ENCODE assay signal across 1 cellular context in the genomic region with DNA sequence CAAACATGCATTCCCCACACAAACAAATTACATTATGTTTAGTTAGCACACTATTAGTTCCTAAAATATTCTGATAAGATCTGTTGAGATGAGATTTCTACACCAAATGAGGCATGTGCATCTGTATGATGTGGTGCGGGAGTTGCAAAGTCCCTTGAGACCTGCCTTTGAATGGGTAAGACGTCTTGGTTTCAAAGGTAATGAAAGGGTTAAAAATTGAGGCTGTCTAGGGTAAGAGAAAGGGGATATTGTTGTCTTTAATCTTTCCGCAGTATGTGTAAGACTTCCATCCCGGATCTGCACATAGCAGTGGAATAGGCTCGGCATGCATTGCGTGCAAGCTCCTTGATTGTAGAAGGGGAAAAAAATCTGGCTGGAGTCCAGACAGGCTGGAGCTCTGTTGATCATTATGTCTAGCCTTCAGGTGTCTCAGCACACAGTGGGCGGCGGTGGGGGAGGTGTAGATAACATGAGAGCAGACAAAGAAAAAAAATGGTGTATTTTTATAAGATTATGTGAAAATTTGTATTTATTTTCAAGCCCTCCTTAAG.
TF ChIP-seq lines count a peak whose summit lies in the region.

No MANE protein-coding gene starts in this region.

TF ChIP-seq in HEK293, 187 proteins besides CTCF, POLR2A, EP300 and RAD21 (continued from another document and continues in another):
- TF ChIP-seq, protein P1, sequence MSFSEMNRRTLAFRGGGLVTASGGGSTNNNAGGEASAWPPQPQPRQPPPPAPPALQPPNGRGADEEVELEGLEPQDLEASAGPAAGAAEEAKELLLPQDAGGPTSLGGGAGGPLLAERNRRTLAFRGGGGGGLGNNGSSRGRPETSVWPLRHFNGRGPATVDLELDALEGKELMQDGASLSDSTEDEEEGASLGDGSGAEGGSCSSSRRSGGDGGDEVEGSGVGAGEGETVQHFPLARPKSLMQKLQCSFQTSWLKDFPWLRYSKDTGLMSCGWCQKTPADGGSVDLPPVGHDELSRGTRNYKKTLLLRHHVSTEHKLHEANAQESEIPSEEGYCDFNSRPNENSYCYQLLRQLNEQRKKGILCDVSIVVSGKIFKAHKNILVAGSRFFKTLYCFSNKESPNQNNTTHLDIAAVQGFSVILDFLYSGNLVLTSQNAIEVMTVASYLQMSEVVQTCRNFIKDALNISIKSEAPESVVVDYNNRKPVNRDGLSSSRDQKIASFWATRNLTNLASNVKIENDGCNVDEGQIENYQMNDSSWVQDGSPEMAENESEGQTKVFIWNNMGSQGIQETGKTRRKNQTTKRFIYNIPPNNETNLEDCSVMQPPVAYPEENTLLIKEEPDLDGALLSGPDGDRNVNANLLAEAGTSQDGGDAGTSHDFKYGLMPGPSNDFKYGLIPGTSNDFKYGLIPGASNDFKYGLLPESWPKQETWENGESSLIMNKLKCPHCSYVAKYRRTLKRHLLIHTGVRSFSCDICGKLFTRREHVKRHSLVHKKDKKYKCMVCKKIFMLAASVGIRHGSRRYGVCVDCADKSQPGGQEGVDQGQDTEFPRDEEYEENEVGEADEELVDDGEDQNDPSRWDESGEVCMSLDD (tag by site-specific recombination; IDR thresholded peaks at IDR 0.05): no peak
- peak; percentile 38 for TF ChIP-seq ZNF394 (tag by site-specific recombination; IDR thresholded peaks at IDR 0.05; ENCODE audit: borderline replicate concordance)
- TF ChIP-seq, protein P2, sequence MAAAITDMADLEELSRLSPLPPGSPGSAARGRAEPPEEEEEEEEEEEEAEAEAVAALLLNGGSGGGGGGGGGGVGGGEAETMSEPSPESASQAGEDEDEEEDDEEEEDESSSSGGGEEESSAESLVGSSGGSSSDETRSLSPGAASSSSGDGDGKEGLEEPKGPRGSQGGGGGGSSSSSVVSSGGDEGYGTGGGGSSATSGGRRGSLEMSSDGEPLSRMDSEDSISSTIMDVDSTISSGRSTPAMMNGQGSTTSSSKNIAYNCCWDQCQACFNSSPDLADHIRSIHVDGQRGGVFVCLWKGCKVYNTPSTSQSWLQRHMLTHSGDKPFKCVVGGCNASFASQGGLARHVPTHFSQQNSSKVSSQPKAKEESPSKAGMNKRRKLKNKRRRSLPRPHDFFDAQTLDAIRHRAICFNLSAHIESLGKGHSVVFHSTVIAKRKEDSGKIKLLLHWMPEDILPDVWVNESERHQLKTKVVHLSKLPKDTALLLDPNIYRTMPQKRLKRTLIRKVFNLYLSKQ (tag by site-specific recombination; IDR thresholded peaks at IDR 0.05; ENCODE audit: borderline replicate concordance): no peak
- TF ChIP-seq EGR2 (tag by site-specific recombination; IDR thresholded peaks at IDR 0.05; ENCODE audit: low read depth): peak; percentile 74
- TF ChIP-seq ZNF664 (tag by site-specific recombination; IDR thresholded peaks at IDR 0.05): peak; percentile 82
- TF ChIP-seq ZNF19 (tag by site-specific recombination; IDR thresholded peaks at IDR 0.05; ENCODE audit: low read depth): no peak
- TF ChIP-seq, protein P3, sequence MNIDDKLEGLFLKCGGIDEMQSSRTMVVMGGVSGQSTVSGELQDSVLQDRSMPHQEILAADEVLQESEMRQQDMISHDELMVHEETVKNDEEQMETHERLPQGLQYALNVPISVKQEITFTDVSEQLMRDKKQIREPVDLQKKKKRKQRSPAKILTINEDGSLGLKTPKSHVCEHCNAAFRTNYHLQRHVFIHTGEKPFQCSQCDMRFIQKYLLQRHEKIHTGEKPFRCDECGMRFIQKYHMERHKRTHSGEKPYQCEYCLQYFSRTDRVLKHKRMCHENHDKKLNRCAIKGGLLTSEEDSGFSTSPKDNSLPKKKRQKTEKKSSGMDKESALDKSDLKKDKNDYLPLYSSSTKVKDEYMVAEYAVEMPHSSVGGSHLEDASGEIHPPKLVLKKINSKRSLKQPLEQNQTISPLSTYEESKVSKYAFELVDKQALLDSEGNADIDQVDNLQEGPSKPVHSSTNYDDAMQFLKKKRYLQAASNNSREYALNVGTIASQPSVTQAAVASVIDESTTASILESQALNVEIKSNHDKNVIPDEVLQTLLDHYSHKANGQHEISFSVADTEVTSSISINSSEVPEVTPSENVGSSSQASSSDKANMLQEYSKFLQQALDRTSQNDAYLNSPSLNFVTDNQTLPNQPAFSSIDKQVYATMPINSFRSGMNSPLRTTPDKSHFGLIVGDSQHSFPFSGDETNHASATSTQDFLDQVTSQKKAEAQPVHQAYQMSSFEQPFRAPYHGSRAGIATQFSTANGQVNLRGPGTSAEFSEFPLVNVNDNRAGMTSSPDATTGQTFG (tag by site-specific recombination; IDR thresholded peaks at IDR 0.05; ENCODE audit: borderline replicate concordance): no peak
- TF ChIP-seq ZNF239 (tag by site-specific recombination; IDR thresholded peaks at IDR 0.05): no peak
- TF ChIP-seq ZNF768 (tag by site-specific recombination; IDR thresholded peaks at IDR 0.05): no peak
- TF ChIP-seq ZNF248 (tag by site-specific recombination; IDR thresholded peaks at IDR 0.05): no peak
- no peak for TF ChIP-seq ZNF223 (tag by site-specific recombination; IDR thresholded peaks at IDR 0.05)
- peak; percentile 34 for TF ChIP-seq ZNF629 (tag by site-specific recombination; IDR thresholded peaks at IDR 0.05)
- TF ChIP-seq ZNF24 (tag by site-specific recombination; IDR thresholded peaks at IDR 0.05): no peak; the same call in 1 of the 2 replicates
- peak; percentile 100 for TF ChIP-seq IKZF3 (tag by site-specific recombination; IDR thresholded peaks at IDR 0.05)
- TF ChIP-seq ZSCAN30 (tag by site-specific recombination; IDR thresholded peaks at IDR 0.05): peak; percentile 90
- TF ChIP-seq ZBTB17 (tag by site-specific recombination; IDR thresholded peaks at IDR 0.05): peak; percentile 97
- TF ChIP-seq ZNF138 (tag by site-specific recombination; IDR thresholded peaks at IDR 0.05; ENCODE audit: borderline replicate concordance): no peak
- no peak for TF ChIP-seq ZNF114 (tag by site-specific recombination; IDR thresholded peaks at IDR 0.05)
- no peak for TF ChIP-seq ZNF514 (tag by site-specific recombination; IDR thresholded peaks at IDR 0.05)
- TF ChIP-seq SP2 (tag by site-specific recombination; IDR thresholded peaks at IDR 0.05): no peak
- peak; percentile 99 for TF ChIP-seq TCF7L2 (IDR thresholded peaks at IDR 0.05; ENCODE audit: borderline replicate concordance, low read depth, low read length)
- peak; percentile 44; the same call in 1 of the 2 replicates for TF ChIP-seq ZBTB20 (tag by site-specific recombination; IDR thresholded peaks at IDR 0.05)
- no peak for TF ChIP-seq ZNF214 (tag by site-specific recombination; IDR thresholded peaks at IDR 0.05; ENCODE audit: borderline replicate concordance)
- no peak for TF ChIP-seq ZNF473 (tag by site-specific recombination; IDR thresholded peaks at IDR 0.05)
- TF ChIP-seq ZNF23 (tag by site-specific recombination; IDR thresholded peaks at IDR 0.05; ENCODE audit: borderline replicate concordance): no peak
- TF ChIP-seq, protein P4, sequence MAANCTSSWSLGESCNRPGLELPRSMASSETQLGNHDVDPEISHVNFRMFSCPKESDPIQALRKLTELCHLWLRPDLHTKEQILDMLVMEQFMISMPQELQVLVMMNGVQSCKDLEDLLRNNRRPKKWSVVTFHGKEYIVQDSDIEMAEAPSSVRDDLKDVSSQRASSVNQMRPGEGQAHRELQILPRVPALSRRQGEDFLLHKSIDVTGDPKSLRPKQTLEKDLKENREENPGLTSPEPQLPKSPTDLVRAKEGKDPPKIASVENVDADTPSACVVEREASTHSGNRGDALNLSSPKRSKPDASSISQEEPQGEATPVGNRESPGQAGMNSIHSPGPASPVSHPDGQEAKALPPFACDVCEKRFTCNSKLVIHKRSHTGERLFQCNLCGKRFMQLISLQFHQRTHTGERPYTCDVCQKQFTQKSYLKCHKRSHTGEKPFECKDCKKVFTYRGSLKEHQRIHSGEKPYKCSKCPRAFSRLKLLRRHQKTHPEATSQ (tag by site-specific recombination; IDR thresholded peaks at IDR 0.05): no peak
- TF ChIP-seq, protein P5, sequence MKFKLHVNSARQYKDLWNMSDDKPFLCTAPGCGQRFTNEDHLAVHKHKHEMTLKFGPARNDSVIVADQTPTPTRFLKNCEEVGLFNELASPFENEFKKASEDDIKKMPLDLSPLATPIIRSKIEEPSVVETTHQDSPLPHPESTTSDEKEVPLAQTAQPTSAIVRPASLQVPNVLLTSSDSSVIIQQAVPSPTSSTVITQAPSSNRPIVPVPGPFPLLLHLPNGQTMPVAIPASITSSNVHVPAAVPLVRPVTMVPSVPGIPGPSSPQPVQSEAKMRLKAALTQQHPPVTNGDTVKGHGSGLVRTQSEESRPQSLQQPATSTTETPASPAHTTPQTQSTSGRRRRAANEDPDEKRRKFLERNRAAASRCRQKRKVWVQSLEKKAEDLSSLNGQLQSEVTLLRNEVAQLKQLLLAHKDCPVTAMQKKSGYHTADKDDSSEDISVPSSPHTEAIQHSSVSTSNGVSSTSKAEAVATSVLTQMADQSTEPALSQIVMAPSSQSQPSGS (tag by site-specific recombination; IDR thresholded peaks at IDR 0.05; ENCODE audit: low read depth): no peak
- peak; percentile 91 for TF ChIP-seq SCRT1 (tag by site-specific recombination; IDR thresholded peaks at IDR 0.05; ENCODE audit: borderline replicate concordance)
- TF ChIP-seq ZNF146 (tag by site-specific recombination; IDR thresholded peaks at IDR 0.05): no peak
- no peak for TF ChIP-seq ZNF433 (tag by site-specific recombination; IDR thresholded peaks at IDR 0.05; ENCODE audit: low read depth)
- TF ChIP-seq, protein P6, sequence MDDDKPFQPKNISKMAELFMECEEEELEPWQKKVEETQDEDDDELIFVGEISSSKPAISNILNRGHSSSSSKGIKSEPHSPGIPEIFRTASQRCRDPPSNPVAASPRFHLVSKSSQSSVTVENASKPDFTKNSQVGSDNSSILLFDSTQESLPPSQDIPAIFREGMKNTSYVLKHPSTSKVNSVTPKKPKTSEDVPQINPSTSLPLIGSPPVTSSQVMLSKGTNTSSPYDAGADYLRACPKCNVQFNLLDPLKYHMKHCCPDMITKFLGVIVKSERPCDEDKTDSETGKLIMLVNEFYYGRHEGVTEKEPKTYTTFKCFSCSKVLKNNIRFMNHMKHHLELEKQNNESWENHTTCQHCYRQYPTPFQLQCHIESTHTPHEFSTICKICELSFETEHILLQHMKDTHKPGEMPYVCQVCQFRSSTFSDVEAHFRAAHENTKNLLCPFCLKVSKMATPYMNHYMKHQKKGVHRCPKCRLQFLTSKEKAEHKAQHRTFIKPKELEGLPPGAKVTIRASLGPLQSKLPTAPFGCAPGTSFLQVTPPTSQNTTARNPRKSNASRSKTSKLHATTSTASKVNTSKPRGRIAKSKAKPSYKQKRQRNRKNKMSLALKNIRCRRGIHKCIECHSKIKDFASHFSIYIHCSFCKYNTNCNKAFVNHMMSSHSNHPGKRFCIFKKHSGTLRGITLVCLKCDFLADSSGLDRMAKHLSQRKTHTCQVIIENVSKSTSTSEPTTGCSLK (tag by site-specific recombination; IDR thresholded peaks at IDR 0.05): no peak
- no peak for TF ChIP-seq ZFP69B (tag by site-specific recombination; IDR thresholded peaks at IDR 0.05)
- TF ChIP-seq, protein P7, sequence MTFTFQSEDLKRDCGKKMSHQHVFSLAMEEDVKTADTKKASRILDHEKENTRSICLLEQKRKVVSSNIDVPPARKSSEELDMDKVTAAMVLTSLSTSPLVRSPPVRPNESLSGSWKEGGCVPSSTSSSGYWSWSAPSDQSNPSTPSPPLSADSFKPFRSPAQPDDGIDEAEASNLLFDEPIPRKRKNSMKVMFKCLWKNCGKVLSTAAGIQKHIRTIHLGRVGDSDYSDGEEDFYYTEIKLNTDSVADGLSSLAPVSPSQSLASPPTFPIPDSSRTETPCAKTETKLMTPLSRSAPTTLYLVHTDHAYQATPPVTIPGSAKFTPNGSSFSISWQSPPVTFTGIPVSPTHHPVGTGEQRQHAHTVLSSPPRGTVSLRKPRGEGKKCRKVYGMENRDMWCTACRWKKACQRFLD (tag by site-specific recombination; IDR thresholded peaks at IDR 0.05): no peak
- TF ChIP-seq OVOL3 (tag by site-specific recombination; IDR thresholded peaks at IDR 0.05): no peak; the same call in 1 of the 2 replicates
- TF ChIP-seq, protein P8, sequence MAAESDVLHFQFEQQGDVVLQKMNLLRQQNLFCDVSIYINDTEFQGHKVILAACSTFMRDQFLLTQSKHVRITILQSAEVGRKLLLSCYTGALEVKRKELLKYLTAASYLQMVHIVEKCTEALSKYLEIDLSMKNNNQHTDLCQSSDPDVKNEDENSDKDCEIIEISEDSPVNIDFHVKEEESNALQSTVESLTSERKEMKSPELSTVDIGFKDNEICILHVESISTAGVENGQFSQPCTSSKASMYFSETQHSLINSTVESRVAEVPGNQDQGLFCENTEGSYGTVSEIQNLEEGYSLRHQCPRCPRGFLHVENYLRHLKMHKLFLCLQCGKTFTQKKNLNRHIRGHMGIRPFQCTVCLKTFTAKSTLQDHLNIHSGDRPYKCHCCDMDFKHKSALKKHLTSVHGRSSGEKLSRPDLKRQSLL (tag by site-specific recombination; IDR thresholded peaks at IDR 0.05): no peak
- TF ChIP-seq, protein P9, sequence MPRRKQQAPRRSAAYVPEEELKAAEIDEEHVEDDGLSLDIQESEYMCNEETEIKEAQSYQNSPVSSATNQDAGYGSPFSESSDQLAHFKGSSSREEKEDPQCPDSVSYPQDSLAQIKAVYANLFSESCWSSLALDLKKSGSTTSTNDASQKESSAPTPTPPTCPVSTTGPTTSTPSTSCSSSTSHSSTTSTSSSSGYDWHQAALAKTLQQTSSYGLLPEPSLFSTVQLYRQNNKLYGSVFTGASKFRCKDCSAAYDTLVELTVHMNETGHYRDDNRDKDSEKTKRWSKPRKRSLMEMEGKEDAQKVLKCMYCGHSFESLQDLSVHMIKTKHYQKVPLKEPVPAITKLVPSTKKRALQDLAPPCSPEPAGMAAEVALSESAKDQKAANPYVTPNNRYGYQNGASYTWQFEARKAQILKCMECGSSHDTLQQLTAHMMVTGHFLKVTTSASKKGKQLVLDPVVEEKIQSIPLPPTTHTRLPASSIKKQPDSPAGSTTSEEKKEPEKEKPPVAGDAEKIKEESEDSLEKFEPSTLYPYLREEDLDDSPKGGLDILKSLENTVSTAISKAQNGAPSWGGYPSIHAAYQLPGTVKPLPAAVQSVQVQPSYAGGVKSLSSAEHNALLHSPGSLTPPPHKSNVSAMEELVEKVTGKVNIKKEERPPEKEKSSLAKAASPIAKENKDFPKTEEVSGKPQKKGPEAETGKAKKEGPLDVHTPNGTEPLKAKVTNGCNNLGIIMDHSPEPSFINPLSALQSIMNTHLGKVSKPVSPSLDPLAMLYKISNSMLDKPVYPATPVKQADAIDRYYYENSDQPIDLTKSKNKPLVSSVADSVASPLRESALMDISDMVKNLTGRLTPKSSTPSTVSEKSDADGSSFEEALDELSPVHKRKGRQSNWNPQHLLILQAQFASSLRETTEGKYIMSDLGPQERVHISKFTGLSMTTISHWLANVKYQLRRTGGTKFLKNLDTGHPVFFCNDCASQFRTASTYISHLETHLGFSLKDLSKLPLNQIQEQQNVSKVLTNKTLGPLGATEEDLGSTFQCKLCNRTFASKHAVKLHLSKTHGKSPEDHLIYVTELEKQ (tag by site-specific recombination; IDR thresholded peaks at IDR 0.05; ENCODE audit: borderline replicate concordance): peak; percentile 48; the same call in 1 of the 2 replicates
- peak; percentile 60 for TF ChIP-seq ZBTB8A (tag by site-specific recombination; IDR thresholded peaks at IDR 0.05)
- no peak for TF ChIP-seq MEIS1 (CRISPR knock-in tag; IDR thresholded peaks at IDR 0.05; ENCODE audit: borderline replicate concordance)
- peak; percentile 66; the same call in 1 of the 2 replicates for TF ChIP-seq ZSCAN16 (tag by site-specific recombination; IDR thresholded peaks at IDR 0.05)
